In the genomic region with DNA sequence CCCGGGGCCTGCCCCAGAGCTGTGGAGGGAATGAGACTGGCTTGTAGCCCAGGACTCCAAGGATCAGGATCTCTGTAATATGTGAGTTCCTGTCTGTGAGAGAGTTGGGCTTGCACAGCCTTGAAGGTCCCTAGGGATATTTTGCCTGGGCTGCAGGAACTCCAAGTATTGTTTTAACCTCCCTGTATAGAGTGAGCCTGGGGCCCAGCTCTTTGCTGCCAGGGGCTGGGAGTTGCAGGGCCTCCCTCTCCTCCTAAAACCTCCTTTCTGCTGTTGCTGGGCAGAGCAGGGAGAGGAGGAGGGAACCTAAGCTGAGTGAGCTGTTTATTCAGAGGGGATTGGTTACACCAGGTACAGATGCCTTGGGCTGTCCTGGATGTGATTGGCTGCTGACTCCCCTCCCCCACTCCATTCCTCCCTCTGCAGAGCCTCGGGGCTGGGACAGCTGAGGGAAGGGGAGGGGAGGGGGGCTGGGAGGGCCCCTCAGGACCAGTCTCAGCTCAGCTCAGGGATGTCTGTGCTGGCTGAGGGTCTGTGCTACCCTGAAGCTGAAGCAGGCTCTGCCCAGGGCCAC, we compare ENCODE assay signal across 15 cellular contexts. TPM values are rescaled to one million over a fixed set of nuclear protein-coding genes. Genes with fewer than 3 reads are reported as not detected.
DNase-seq lines count a peak whose midpoint lies in the region; ATAC-seq, FAIRE-seq and TF ChIP-seq lines count a peak whose summit lies in the region.
"Not testable (repeated sequence)": the region's sequence is repeated elsewhere in the genome, so short reads cannot be mapped to it uniquely, and the experiment has no call there.
"Had no signal": no experiment of that assay in that cellular context is flagged by ENCODE, and none has a peak within 500 bp of the region (broad histone marks: within the 10 kb centered on the region; RNA-seq: fewer than 3 reads in every experiment).

No MANE protein-coding gene starts in this region.

- not testable (repeated sequence) for H3K9me2 ChIP-seq in SK-N-SH

- DNase-seq in BE2C (peak; percentile 78), NCI-H446 treated with DMSO at 0.1 percent for 48 hours (lab: John Stamatoyannopoulos, UW) (peak; percentile 46), SK-N-SH (peak; percentile 38), dermis blood vessel endothelial cell (peak; percentile 5), glutamatergic neuron (peak; percentile 46)
- DNase-seq in HepG2 (ENCODE audit: low spot score); progenitor cell of endocrine pancreas (ENCODE audit: low spot score, unreplicated experiment): not testable (repeated sequence)

- peaks cover 14% of the 10 kb centered on the region for H3K4me1 Mint-ChIP-seq in glutamatergic neuron (ENCODE audit: low read depth, unreplicated experiment)
- H3K4me1 Mint-ChIP-seq in progenitor cell of endocrine pancreas (ENCODE audit: low read depth): peaks cover 12% of the 10 kb centered on the region

- not testable (repeated sequence) for TF ChIP-seq CTCF in BE2C (IDR thresholded peaks at IDR 0.05; ENCODE audit: low read depth, low read length); SK-N-SH (IDR thresholded peaks at IDR 0.05); glutamatergic neuron (IDR thresholded peaks at IDR 0.05; ENCODE audit: partially characterized antibody, unreplicated experiment); HepG2 (CRISPR knock-in tag; IDR thresholded peaks at IDR 0.05); progenitor cell of endocrine pancreas (IDR thresholded peaks at IDR 0.05; ENCODE audit: unreplicated experiment)

- peak overlapping the region; percentile 83 for H3K27ac ChIP-seq in HUES64 (ENCODE audit: low read depth, low read length)
- peak overlapping the region in 1 of 2 experiments; percentile 85; a peak in 2 of 4 replicates for H3K27ac ChIP-seq in SK-N-SH (ENCODE audit: low read depth in 2 of 2, low read length in 1 of 2)
- not testable (repeated sequence) for H3K27ac ChIP-seq in HepG2 (ENCODE audit: extremely low read length, insufficient read depth, low read length)

- peaks cover 16% of the 10 kb centered on the region for H3K4me1 ChIP-seq in BE2C
- not testable (repeated sequence) for H3K4me1 ChIP-seq in HUES64 (ENCODE audit: insufficient read depth, low read length); HepG2 (ENCODE audit: insufficient read depth, low read length)
- H3K4me1 ChIP-seq in SK-N-SH (ENCODE audit: control insufficient read depth in 1 of 2, insufficient read depth in 2 of 2, low read depth in 1 of 2, low read length in 1 of 2): peaks cover 0 to 14% of the 10 kb centered on the region in 2 experiments; a peak in 1 of 4 replicates

- not testable (repeated sequence) for H3K36me3 Mint-ChIP-seq in glutamatergic neuron (ENCODE audit: unreplicated experiment); progenitor cell of endocrine pancreas (ENCODE audit: insufficient read depth)

- ATAC-seq in HepG2: peak; percentile 43; the same call in 2 of the 3 replicates

- H4K20me1 ChIP-seq in SK-N-SH (ENCODE audit: insufficient read depth); HepG2 (ENCODE audit: insufficient read depth, low read length): not testable (repeated sequence)

- FAIRE-seq in HepG2 (lab: Jason Lieb, UNC): peak; percentile 60

- not testable (repeated sequence) for H3K79me2 ChIP-seq in SK-N-SH (ENCODE audit: insufficient read depth); HepG2 (ENCODE audit: insufficient read depth, low read length)

- H3K27ac Mint-ChIP-seq in glutamatergic neuron (ENCODE audit: unreplicated experiment) (peak overlapping the region; percentile 99), progenitor cell of endocrine pancreas (peak overlapping the region; percentile 95)

- H3K4me2 ChIP-seq in SK-N-SH; HepG2 (ENCODE audit: low read depth, low read length): not testable (repeated sequence)

- not testable (repeated sequence) for H3K36me3 ChIP-seq in BE2C; HUES64 (ENCODE audit: insufficient read depth, low read length); SK-N-SH (replicated peaks in 1 of 2; ENCODE audit: control insufficient read depth in 1 of 2, insufficient read depth in 2 of 2, low read length in 1 of 2); HepG2 (replicated peaks in 1 of 2; ENCODE audit: control insufficient read depth in 1 of 2, insufficient read depth in 2 of 2, low read length in 2 of 2)

- CTCF ChIA-PET in SK-N-SH (lab: Yijun Ruan, JAX); HepG2 (lab: Yijun Ruan, JAX; ENCODE audit: low intra/inter-chr PET ratio, low total read pairs): not testable (repeated sequence)

- H2AFZ ChIP-seq in SK-N-SH (ENCODE audit: low read depth); HepG2 (ENCODE audit: low read length): not testable (repeated sequence)

- H3K27me3 Mint-ChIP-seq in glutamatergic neuron (ENCODE audit: unreplicated experiment); progenitor cell of endocrine pancreas: not testable (repeated sequence)

- not testable (repeated sequence) for TF ChIP-seq RAD21 in SK-N-SH (IDR thresholded peaks at IDR 0.05; ENCODE audit: low read length); HepG2 (CRISPR knock-in tag; IDR thresholded peaks at IDR 0.05)

- 63% methylated on average over 1 of the region's 2 CpGs for WGBS in HUES64
- WGBS in SK-N-SH (ENCODE audit: low lambda C conversion rate): 0% methylated on average over 1 of the region's 2 CpGs
- no CpG with 5 or more reads among the region's 2 CpGs for WGBS in HepG2 (ENCODE audit: low lambda C conversion rate)

- not testable (repeated sequence) for H3K27me3 ChIP-seq in BE2C; HUES64 (ENCODE audit: insufficient read depth, low read length); SK-N-SH (ENCODE audit: insufficient read depth); HepG2 (ENCODE audit: control insufficient read depth in 1 of 2, insufficient read depth in 2 of 2, low read length in 2 of 2)

- not testable (repeated sequence) for TF ChIP-seq POLR2A in HepG2 (IDR thresholded peaks at IDR 0.05; ENCODE audit: insufficient read depth in 1 of 2, low read depth in 2 of 2, low read length in 2 of 2)

- TF ChIP-seq EP300 in SK-N-SH (IDR thresholded peaks at IDR 0.05; ENCODE audit: borderline replicate concordance in 1 of 2, low read depth in 1 of 2, low read length in 1 of 2): peak in 1 of 2 experiments; percentile 42; a peak in 1 of 4 replicates
- not testable (repeated sequence) for TF ChIP-seq EP300 in HepG2 (IDR thresholded peaks at IDR 0.05; ENCODE audit: low read depth in 2 of 2, low read length in 2 of 2); HepG2 (CRISPR knock-in tag; IDR thresholded peaks at IDR 0.05; ENCODE audit: borderline replicate concordance)

- H3K9ac ChIP-seq in HUES64 (ENCODE audit: low read depth, low read length): peak overlapping the region; percentile 55; the same call in 1 of the 2 replicates
- not testable (repeated sequence) for H3K9ac ChIP-seq in SK-N-SH; HepG2 (ENCODE audit: insufficient read depth, low read depth, low read length)

- intact Hi-C loops in HepG2 (cut with micrococcal nuclease; ENCODE audit: unreplicated experiment): not testable (repeated sequence)

- H3K4me3 Mint-ChIP-seq in glutamatergic neuron (ENCODE audit: unreplicated experiment): peak overlapping the region; percentile 83
- H3K4me3 Mint-ChIP-seq in progenitor cell of endocrine pancreas (ENCODE audit: low read depth): not testable (repeated sequence)

- in situ Hi-C loops in HepG2 (cut with HindIII; ENCODE audit: extremely low pct_ligation_motif_present, low pct_unique_long_range_greater_than_20kb): not testable (repeated sequence)

- not testable (repeated sequence) for H3K4me3 ChIP-seq in BE2C (ENCODE audit: low read depth, low read length); HUES64 (ENCODE audit: low read length); SK-N-SH (ENCODE audit: low read depth in 2 of 2, low read length in 1 of 2); HepG2 (replicated peaks in 1 of 3; ENCODE audit: insufficient read depth in 1 of 3, low read depth in 2 of 3, low read length in 3 of 3)

- BruUV-seq in HepG2 (replicated peaks; lab: Mats Ljungman, UMichigan): not testable (repeated sequence)

- not testable (repeated sequence) for H3K9me3 Mint-ChIP-seq in glutamatergic neuron (ENCODE audit: unreplicated experiment)
- H3K9me3 Mint-ChIP-seq in progenitor cell of endocrine pancreas (ENCODE audit: low read depth): peaks cover 44% of the 10 kb centered on the region

- not testable (repeated sequence) for H3K9me3 ChIP-seq in BE2C; HUES64 (ENCODE audit: insufficient read depth, low read depth, low read length); SK-N-SH; HepG2 (ENCODE audit: low read length)

- not testable (repeated sequence) for H3F3A ChIP-seq in SK-N-SH (replicated peaks; ENCODE audit: insufficient read depth)

- POLR2A ChIA-PET in SK-N-SH (lab: Yijun Ruan, JAX); HepG2 (lab: Yijun Ruan, JAX): not testable (repeated sequence)

RNA-seq across cellular contexts. Expression of a gene that starts 23.6 kb away (rescaled TPM):
- not detected for polyA plus RNA-seq in BE2C (2012; ENCODE audit: insufficient read depth, insufficient read length, low read depth)
- not detected for polyA plus RNA-seq in HUES64 (2013, experiment 1 of 2)
- not detected for polyA plus RNA-seq in HUES64 (2013, experiment 2 of 2)
- not detected in 2 replicates for polyA plus RNA-seq in SK-N-SH (2012; rRNA removed)
- polyA plus RNA-seq in SK-N-SH (2012; cell fraction: cytosol; rRNA removed): not detected in 2 replicates
- polyA plus RNA-seq in SK-N-SH (2012; cell fraction: nucleus; rRNA removed): not detected in 2 replicates
- not detected in 2 replicates for total RNA-seq in dermis blood vessel endothelial cell
- not detected for total RNA-seq in glutamatergic neuron (ENCODE audit: unreplicated experiment)
- not detected in 2 replicates for total RNA-seq in HepG2 (2016; rRNA removed; fragmentation: Illumina TruSeq; extraction: Trizol)
- not detected in 2 replicates for total RNA-seq in HepG2 (2016; cell fraction: cytosol; rRNA removed; fragmentation: Illumina TruSeq; extraction: Trizol; ENCODE audit: low read depth)
- not detected in 2 replicates for total RNA-seq in HepG2 (2016; cell fraction: insoluble cytoplasmic fraction; rRNA removed; fragmentation: Illumina TruSeq; extraction: Trizol)
- not detected in 2 replicates for total RNA-seq in HepG2 (2016; cell fraction: membrane; rRNA removed; fragmentation: Illumina TruSeq; extraction: Trizol)
- not detected in 2 replicates for total RNA-seq in HepG2 (2016; cell fraction: nucleus; rRNA removed; fragmentation: Illumina TruSeq; extraction: Trizol)
- not detected in 2 replicates for polyA plus RNA-seq in HepG2 (2011; rRNA removed)
- not detected in 2 replicates for polyA plus RNA-seq in HepG2 (2011; cell fraction: cytosol; rRNA removed)
- not detected in 2 replicates for polyA plus RNA-seq in HepG2 (2011; cell fraction: nucleus; rRNA removed)
- polyA plus RNA-seq in HepG2 (2012): not detected in 2 replicates
- polyA plus RNA-seq in HepG2 (2016; cell fraction: cytosol; fragmentation: Illumina TruSeq; extraction: Trizol; ENCODE audit: low read depth): not detected in 2 replicates
- not detected in 2 replicates for polyA plus RNA-seq in HepG2 (2016; cell fraction: insoluble cytoplasmic fraction; fragmentation: Illumina TruSeq; extraction: Trizol; ENCODE audit: low read depth)
- polyA plus RNA-seq in HepG2 (2016; cell fraction: membrane; fragmentation: Illumina TruSeq; extraction: Trizol; ENCODE audit: low read depth): not detected in 2 replicates
- not detected in 2 replicates for polyA plus RNA-seq in HepG2 (2016; cell fraction: nucleus; fragmentation: Illumina TruSeq; extraction: Trizol; ENCODE audit: insufficient read depth, low read depth)
- polyA minus RNA-seq in HepG2 (2011; rRNA and poly(A)+ RNA removed; ENCODE audit: low replicate concordance): not detected in 2 replicates
- polyA minus RNA-seq in HepG2 (2011; cell fraction: cytosol; rRNA and poly(A)+ RNA removed): not detected in 2 replicates
- polyA minus RNA-seq in HepG2 (2011; cell fraction: nucleus; rRNA and poly(A)+ RNA removed): not detected in 2 replicates
- not detected in 2 replicates for total RNA-seq in progenitor cell of endocrine pancreas
- total RNA-seq: body of pancreas; CD4-positive, CD25-positive, alpha-beta regulatory T cell; frontal cortex; mammary epithelial cell; vagina had no signal
- polyA plus RNA-seq: CD4-positive, CD25-positive, alpha-beta regulatory T cell; immature natural killer cell; mammary epithelial cell; sigmoid colon had no signal

RNA-seq across cellular contexts. Expression of a gene that starts 33.1 kb away (rescaled TPM):
- polyA plus RNA-seq in BE2C (2012; ENCODE audit: insufficient read depth, insufficient read length, low read depth): 86.7 TPM
- polyA plus RNA-seq in HUES64 (2013, experiment 1 of 2): 152 TPM
- polyA plus RNA-seq in HUES64 (2013, experiment 2 of 2): 177 TPM
- polyA plus RNA-seq in SK-N-SH (2012; rRNA removed): 202 and 227 TPM in 2 replicates
- polyA plus RNA-seq in SK-N-SH (2012; cell fraction: cytosol; rRNA removed): 153 and 204 TPM in 2 replicates
- polyA plus RNA-seq in SK-N-SH (2012; cell fraction: nucleus; rRNA removed): 299 and 391 TPM in 2 replicates
- 224 and 341 TPM in 2 replicates for total RNA-seq in dermis blood vessel endothelial cell
- 308 TPM for total RNA-seq in glutamatergic neuron (ENCODE audit: unreplicated experiment)
- 144 and 153 TPM in 2 replicates for total RNA-seq in HepG2 (2016; rRNA removed; fragmentation: Illumina TruSeq; extraction: Trizol)
- total RNA-seq in HepG2 (2016; cell fraction: cytosol; rRNA removed; fragmentation: Illumina TruSeq; extraction: Trizol; ENCODE audit: low read depth): 11.4 and 13.5 TPM in 2 replicates
- total RNA-seq in HepG2 (2016; cell fraction: insoluble cytoplasmic fraction; rRNA removed; fragmentation: Illumina TruSeq; extraction: Trizol): 140 and 162 TPM in 2 replicates
- 20.7 and 21.0 TPM in 2 replicates for total RNA-seq in HepG2 (2016; cell fraction: membrane; rRNA removed; fragmentation: Illumina TruSeq; extraction: Trizol)
- total RNA-seq in HepG2 (2016; cell fraction: nucleus; rRNA removed; fragmentation: Illumina TruSeq; extraction: Trizol): 133 and 156 TPM in 2 replicates
- polyA plus RNA-seq in HepG2 (2011; rRNA removed): 142 and 144 TPM in 2 replicates
- 120 and 133 TPM in 2 replicates for polyA plus RNA-seq in HepG2 (2011; cell fraction: cytosol; rRNA removed)
- polyA plus RNA-seq in HepG2 (2011; cell fraction: nucleus; rRNA removed): 318 and 419 TPM in 2 replicates
- polyA plus RNA-seq in HepG2 (2012): 109 and 144 TPM in 2 replicates
- 12.9 and 13.3 TPM in 2 replicates for polyA plus RNA-seq in HepG2 (2016; cell fraction: cytosol; fragmentation: Illumina TruSeq; extraction: Trizol; ENCODE audit: low read depth)
- polyA plus RNA-seq in HepG2 (2016; cell fraction: insoluble cytoplasmic fraction; fragmentation: Illumina TruSeq; extraction: Trizol; ENCODE audit: low read depth): 130 and 144 TPM in 2 replicates
- 15.2 and 17.4 TPM in 2 replicates for polyA plus RNA-seq in HepG2 (2016; cell fraction: membrane; fragmentation: Illumina TruSeq; extraction: Trizol; ENCODE audit: low read depth)
- 241 and 244 TPM in 2 replicates for polyA plus RNA-seq in HepG2 (2016; cell fraction: nucleus; fragmentation: Illumina TruSeq; extraction: Trizol; ENCODE audit: insufficient read depth, low read depth)
- polyA minus RNA-seq in HepG2 (2011; rRNA and poly(A)+ RNA removed; ENCODE audit: low replicate concordance): 48.9 and 65.5 TPM in 2 replicates
- polyA minus RNA-seq in HepG2 (2011; cell fraction: cytosol; rRNA and poly(A)+ RNA removed): 34.1 and 38.1 TPM in 2 replicates
- 64.3 and 72.0 TPM in 2 replicates for polyA minus RNA-seq in HepG2 (2011; cell fraction: nucleus; rRNA and poly(A)+ RNA removed)
- total RNA-seq in progenitor cell of endocrine pancreas: 244 and 247 TPM in 2 replicates
